8 cellular contexts compared by ENCODE assay signal in the genomic region with DNA sequence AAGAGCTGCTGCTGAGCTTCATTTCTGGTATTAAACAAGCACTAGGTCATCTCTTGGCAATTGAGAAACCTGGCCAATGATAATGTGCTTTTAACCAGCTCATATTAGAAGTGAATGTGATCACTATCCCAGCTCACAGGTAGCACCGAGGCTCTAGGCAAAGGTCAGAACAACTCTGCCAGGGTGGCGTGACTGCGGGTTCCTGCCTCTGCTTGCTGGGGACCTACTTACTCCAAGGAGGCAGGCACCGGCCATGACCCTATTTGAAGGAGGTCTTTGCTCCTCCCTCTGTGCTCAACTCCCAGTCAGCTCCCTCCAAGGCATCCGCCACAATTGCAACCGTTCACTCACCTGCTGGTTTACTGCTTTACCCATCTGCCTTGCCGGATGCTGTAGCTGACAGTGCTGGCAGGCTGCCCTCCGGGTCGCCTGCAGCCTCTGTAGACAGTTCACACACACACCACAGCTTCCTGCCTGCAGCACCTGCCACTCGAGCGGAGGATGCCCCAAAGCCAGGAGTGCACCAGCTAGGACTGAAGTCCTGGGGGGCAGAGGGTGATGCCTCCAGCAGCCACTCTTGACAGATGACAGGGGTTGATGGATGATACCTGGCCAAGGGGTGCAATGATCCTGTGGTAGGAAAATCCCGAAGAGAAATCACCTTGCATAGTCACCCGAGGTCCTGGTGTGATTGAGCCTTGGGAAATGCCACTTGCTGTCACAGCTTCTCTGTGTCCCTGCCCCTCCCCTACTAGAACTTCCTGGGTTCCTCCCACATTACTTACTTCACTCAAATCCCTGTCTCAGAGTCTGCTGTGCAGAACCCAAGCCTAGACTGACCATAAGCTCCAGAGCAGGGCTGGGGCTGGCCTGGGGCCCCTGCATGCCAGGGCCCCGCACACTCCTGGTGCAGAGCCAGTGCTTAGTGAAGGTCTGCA. TPM values are rescaled to one million over a fixed set of nuclear protein-coding genes. Genes with fewer than 3 reads are reported as not detected.
DNase-seq lines count a peak whose midpoint lies in the region; ATAC-seq, FAIRE-seq and TF ChIP-seq lines count a peak whose summit lies in the region.

No MANE protein-coding gene starts in this region.

- DNase-seq in T-helper 2 cell (peak in 3 of 5 experiments; percentile 52 to 97 (median 87)), urothelium cell line (ENCODE audit: low spot score) (peak; percentile 26), neural progenitor cell (ENCODE audit: low spot score) (no peak), lower leg skin (ENCODE audit: low spot score in 2 of 2) (no peak), inferior parietal cortex (ENCODE audit: extremely low spot score) (no peak)
- peak; percentile 55 to 63 (median 59) for DNase-seq in effector memory CD4-positive, alpha-beta T cell

- no peaks in the 10 kb centered on the region for H3K9me3 ChIP-seq in effector memory CD4-positive, alpha-beta T cell (ENCODE audit: control insufficient read depth, low read length)
- no peaks in the 10 kb centered on the region for H3K9me3 ChIP-seq in neural progenitor cell (ENCODE audit: low read depth)

- H3K79me2 ChIP-seq in neural progenitor cell (ENCODE audit: low read depth) = no peaks in the 10 kb centered on the region

- no peaks in the 10 kb centered on the region for H4K20me1 ChIP-seq in neural progenitor cell (ENCODE audit: low read depth)

- peak; percentile 97 for ATAC-seq in GM18511 (IDR thresholded peaks at IDR 0.05; ENCODE audit: unreplicated experiment)
- peak; percentile 86 for ATAC-seq in HG03457 (IDR thresholded peaks at IDR 0.05; ENCODE audit: unreplicated experiment)

- H3K27me3 Mint-ChIP-seq in neural progenitor cell (ENCODE audit: insufficient read depth, low read depth) = peaks cover 16% of the 10 kb centered on the region

- H3K4me2 ChIP-seq in neural progenitor cell = no peak overlapping the region

- no peak for FAIRE-seq in urothelium cell line (lab: Jason Lieb, UNC)

- no peaks in the 10 kb centered on the region for H3K36me3 ChIP-seq in effector memory CD4-positive, alpha-beta T cell (ENCODE audit: control insufficient read depth, insufficient read depth, low read length)
- H3K36me3 ChIP-seq in neural progenitor cell = no peaks in the 10 kb centered on the region

- no peaks in the 10 kb centered on the region for H3K36me3 Mint-ChIP-seq in neural progenitor cell

- peaks cover 6% of the 10 kb centered on the region for H3K4me1 Mint-ChIP-seq in neural progenitor cell

- H3K27ac ChIP-seq in effector memory CD4-positive, alpha-beta T cell (ENCODE audit: insufficient read depth, low read length, poor library complexity, severe bottlenecking) = peak overlapping the region; percentile 40
- H3K27ac ChIP-seq in neural progenitor cell = no peak overlapping the region

- no peak overlapping the region for H2AFZ ChIP-seq in neural progenitor cell (replicated peaks)

- no peak overlapping the region for H3K9ac ChIP-seq in neural progenitor cell

- H3K4me3 ChIP-seq in effector memory CD4-positive, alpha-beta T cell (ENCODE audit: insufficient read depth, low read depth, low read length, poor library complexity, severe bottlenecking) = no peak overlapping the region
- H3K4me3 ChIP-seq in neural progenitor cell = no peak overlapping the region
- H3K4me3 ChIP-seq in lower leg skin (ENCODE audit: low read depth, poor library complexity, severe bottlenecking) = no peak overlapping the region

- H3K9me3 Mint-ChIP-seq in neural progenitor cell = peaks cover 4% of the 10 kb centered on the region

- peaks cover 21% of the 10 kb centered on the region for H3K4me1 ChIP-seq in effector memory CD4-positive, alpha-beta T cell (ENCODE audit: control insufficient read depth, insufficient read depth, low read length, poor library complexity, severe bottlenecking)
- no peaks in the 10 kb centered on the region for H3K4me1 ChIP-seq in neural progenitor cell

- no peak for TF ChIP-seq CTCF in neural progenitor cell (IDR thresholded peaks at IDR 0.05)
- no peak for TF ChIP-seq CTCF in lower leg skin (IDR thresholded peaks at IDR 0.05)

- TF ChIP-seq POLR2A in lower leg skin (IDR thresholded peaks at IDR 0.05) = no peak

- 47 to 48% methylated on average over 13 to 14 of the region's 14 CpGs for WGBS in lower leg skin, 2 donors

- no peaks in the 10 kb centered on the region for H3K27me3 ChIP-seq in effector memory CD4-positive, alpha-beta T cell (replicated peaks; ENCODE audit: control insufficient read depth, insufficient read depth, low read length, poor library complexity, severe bottlenecking)
- H3K27me3 ChIP-seq in neural progenitor cell = peaks cover 65% of the 10 kb centered on the region

- no peak overlapping the region for H3K27ac Mint-ChIP-seq in neural progenitor cell

- intact Hi-C loops in lower leg skin (cut with DNase I; ENCODE audit: low total_unique reads) = loop anchor here (5.0 kb wide), 1 partner anchor 1858 kb away; no protein-coding TSS in a partner anchor

- H3F3A ChIP-seq in neural progenitor cell (ENCODE audit: low read depth) = no peaks in the 10 kb centered on the region

- no peak overlapping the region for H3K4me3 Mint-ChIP-seq in neural progenitor cell

RNA-seq across cellular contexts. Expression of gene VSX1, which starts 8.8 kb away (rescaled TPM):
- total RNA-seq in neural progenitor cell (ENCODE audit: low replicate concordance) (not detected in 2 replicates), lower leg skin (not detected)

RNA-seq across cellular contexts. Expression of gene ACSS1, which starts 32.8 kb away (rescaled TPM):
- total RNA-seq in neural progenitor cell (ENCODE audit: low replicate concordance) = not detected in 2 replicates
- 10 to 100 TPM; 33.7 to 42.3 (median 38.4) TPM for total RNA-seq in lower leg skin

Comparison
In these comparisons a context has a peak if more than half of its experiments do, and no peak if none do; other contexts are left out.
1. DNase-seq: peak in T-helper 2 cell (3 of 5), effector memory CD4-positive, alpha-beta T cell (3 of 3) and urothelium cell line (single experiment); none in neural progenitor cell (single experiment), lower leg skin (0 of 2) and inferior parietal cortex (single experiment).
2. RNA of gene ACSS1, which starts 32.8 kb away (total RNA-seq): 33.7 to 42.3 TPM in lower leg skin; not detected in neural progenitor cell; every median in the first group is over 10 times any median in the second.